1 cellular context compared by ENCODE assay signal in the genomic region with DNA sequence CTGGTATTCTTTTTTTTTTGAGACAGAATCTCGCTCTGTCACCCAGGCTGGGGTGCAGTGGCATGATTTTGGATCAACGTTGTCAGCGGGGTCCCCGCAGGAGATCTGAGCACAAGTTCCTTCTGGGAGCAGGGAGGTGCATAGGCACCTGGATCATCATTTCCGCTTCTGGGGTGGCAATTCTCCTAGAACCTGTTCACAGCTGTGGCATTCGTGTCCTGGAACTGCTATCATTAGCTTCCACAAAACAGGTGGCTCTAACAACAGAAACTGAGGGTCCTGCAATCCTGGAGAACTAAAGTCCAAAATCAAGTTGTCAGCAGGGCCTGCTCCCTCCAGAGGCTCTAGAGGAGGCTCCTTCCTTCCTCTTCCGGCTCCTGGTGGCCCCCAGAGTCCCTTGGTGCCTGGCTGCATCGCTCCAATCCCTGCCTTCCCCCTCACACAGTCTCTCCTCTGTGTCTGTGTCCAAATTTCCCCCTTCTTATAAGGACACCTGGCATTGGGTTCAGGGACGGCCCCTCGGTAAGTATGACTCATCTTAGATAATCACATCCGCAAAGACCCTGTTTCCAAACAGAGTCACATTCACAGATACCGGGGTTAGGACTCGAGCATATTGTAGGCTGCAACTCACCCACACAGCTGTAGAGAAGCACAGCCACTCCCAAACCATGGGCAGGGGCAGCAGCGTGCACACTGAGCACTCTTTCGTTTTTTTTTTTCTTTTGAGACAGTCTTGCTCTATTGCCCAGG.
TF ChIP-seq lines count a peak whose summit lies in the region.

No MANE protein-coding gene starts in this region.

TF ChIP-seq in K562, 482 proteins besides CTCF, POLR2A, EP300 and RAD21 (continued from another document):
- TF ChIP-seq, protein P1, sequence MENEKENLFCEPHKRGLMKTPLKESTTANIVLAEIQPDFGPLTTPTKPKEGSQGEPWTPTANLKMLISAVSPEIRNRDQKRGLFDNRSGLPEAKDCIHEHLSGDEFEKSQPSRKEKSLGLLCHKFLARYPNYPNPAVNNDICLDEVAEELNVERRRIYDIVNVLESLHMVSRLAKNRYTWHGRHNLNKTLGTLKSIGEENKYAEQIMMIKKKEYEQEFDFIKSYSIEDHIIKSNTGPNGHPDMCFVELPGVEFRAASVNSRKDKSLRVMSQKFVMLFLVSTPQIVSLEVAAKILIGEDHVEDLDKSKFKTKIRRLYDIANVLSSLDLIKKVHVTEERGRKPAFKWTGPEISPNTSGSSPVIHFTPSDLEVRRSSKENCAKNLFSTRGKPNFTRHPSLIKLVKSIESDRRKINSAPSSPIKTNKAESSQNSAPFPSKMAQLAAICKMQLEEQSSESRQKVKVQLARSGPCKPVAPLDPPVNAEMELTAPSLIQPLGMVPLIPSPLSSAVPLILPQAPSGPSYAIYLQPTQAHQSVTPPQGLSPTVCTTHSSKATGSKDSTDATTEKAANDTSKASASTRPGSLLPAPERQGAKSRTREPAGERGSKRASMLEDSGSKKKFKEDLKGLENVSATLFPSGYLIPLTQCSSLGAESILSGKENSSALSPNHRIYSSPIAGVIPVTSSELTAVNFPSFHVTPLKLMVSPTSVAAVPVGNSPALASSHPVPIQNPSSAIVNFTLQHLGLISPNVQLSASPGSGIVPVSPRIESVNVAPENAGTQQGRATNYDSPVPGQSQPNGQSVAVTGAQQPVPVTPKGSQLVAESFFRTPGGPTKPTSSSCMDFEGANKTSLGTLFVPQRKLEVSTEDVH (IDR thresholded peaks at IDR 0.05; ENCODE audit: low read depth, partially characterized antibody) = no peak
TF ChIP-seq in K562: peak in this region for 31.
